9 cellular contexts compared by ENCODE assay signal in the genomic region with DNA sequence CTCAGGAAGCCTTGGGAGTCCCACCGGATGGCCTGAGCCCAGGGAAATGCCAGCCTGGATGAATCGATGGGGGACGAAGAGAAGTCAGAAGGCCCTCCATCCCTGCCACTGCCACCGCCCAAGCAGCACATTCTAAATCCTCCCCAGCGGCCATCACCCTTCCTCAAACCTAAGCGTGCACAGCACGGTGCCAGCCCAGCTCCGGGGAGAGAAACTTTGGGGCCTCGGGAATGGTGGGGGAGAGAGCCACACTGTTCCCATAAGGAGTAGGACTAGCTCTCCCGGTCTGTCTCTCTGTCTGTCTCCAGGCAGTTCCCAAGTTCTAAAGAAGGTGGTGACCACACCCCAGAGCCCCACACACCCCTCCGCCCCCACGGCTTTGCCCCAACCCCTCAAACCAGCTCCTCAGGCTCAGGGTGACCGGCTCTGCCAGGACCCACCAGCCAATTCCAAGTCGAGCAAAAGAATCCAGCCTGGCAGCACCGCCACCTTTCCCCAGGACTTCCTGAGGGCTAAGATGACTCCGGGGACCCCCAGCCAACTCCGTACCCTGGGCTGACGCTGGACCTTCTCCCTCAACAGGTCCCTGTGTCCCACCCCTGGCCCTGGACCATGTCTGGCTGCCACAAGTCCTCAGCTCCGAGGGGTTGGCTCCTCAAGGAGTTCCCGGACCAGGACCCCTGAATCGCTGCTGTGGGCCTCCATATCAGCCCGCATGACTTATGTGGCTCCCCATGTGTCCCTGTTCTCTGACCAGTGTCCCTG. TPM values are rescaled to one million over a fixed set of nuclear protein-coding genes. Genes with fewer than 3 reads are reported as not detected.
DNase-seq lines count a peak whose midpoint lies in the region; ATAC-seq, FAIRE-seq and TF ChIP-seq lines count a peak whose summit lies in the region.
"Had no signal": no experiment of that assay in that cellular context is flagged by ENCODE, and none has a peak within 500 bp of the region (broad histone marks: within the 10 kb centered on the region; RNA-seq: fewer than 3 reads in every experiment).

No MANE protein-coding gene starts in this region.

- peak overlapping the region; percentile 97 for H3K4me2 ChIP-seq in GM12878 (ENCODE audit: control insufficient read depth, insufficient read depth)

- H3K9me3 ChIP-seq in GM12878 (replicated peaks; ENCODE audit: control insufficient read depth, insufficient read depth, low read length), result no peaks in the 10 kb centered on the region
- no peaks in the 10 kb centered on the region for H3K9me3 ChIP-seq in right lobe of liver
- H3K9me3 ChIP-seq in transverse colon, result no peaks in the 10 kb centered on the region

- H2AFZ ChIP-seq in GM12878 (ENCODE audit: control insufficient read depth, low read depth, low read length), result no peak overlapping the region

- peak overlapping the region; percentile 82 for H3K27ac Mint-ChIP-seq in activated T-cell treated with anti-CD3 and anti-CD28 coated beads, Interleukin-2, amount 50 U/mL, for 24 hours

- H3K9me3 Mint-ChIP-seq in activated T-cell treated with anti-CD3 and anti-CD28 coated beads, Interleukin-2, amount 50 U/mL, for 24 hours, result no peaks in the 10 kb centered on the region

- TF ChIP-seq RAD21 in GM12878 (IDR thresholded peaks at IDR 0.05; ENCODE audit: insufficient read depth, low read depth, low read length), result no peak

- H3K4me3 ChIP-seq in GM12878 (peak overlapping the region; percentile 84), right lobe of liver (peak overlapping the region; percentile 80 to 97 (median 92)), transverse colon (peak overlapping the region; percentile 74 to 96 (median 80))

- H3K36me3 ChIP-seq in GM12878 (ENCODE audit: control insufficient read depth in 2 of 2, insufficient read depth in 2 of 2, low read length in 1 of 2) (no peaks in the 10 kb centered on the region), right lobe of liver (no peaks in the 10 kb centered on the region), transverse colon (no peaks in the 10 kb centered on the region)

- CTCF ChIA-PET in GM12878 (lab: Yijun Ruan, JAX), result interaction anchor here (0.5 to 9.0 kb wide), 33 partner anchors 8 to 462 kb away, joined by 3 to 280 read pairs (median 6); partner anchors contain the start of genes B3GAT3, EEF1G, LRRN4CL and SCGB1A1

- no TSS peak for BruUV-seq in GM12878 (replicated peaks; lab: Mats Ljungman, UMichigan)

- H3K27ac ChIP-seq in GM12878 (ENCODE audit: control insufficient read depth, insufficient read depth) (peak overlapping the region; percentile 65), right lobe of liver (peak overlapping the region; percentile 46 to 96 (median 52)), transverse colon (peak overlapping the region; percentile 96 to 100 (median 97))

- H3K79me2 ChIP-seq in GM12878 (ENCODE audit: control insufficient read depth, insufficient read depth, low read length), result peaks cover 63% of the 10 kb centered on the region

- peaks cover 81% of the 10 kb centered on the region for H3K4me1 Mint-ChIP-seq in activated T-cell treated with anti-CD3 and anti-CD28 coated beads, Interleukin-2, amount 50 U/mL, for 24 hours (ENCODE audit: low read depth)

- in situ Hi-C loops in GM12878 (cut with MboI), result no loop called here
- in situ Hi-C loops in transverse colon (cut with MboI; ENCODE audit: low pct_ligation_motif_present in 1 of 4, low pct_unique_long_range_greater_than_20kb in 1 of 4, low sequenced_read_pairs in 3 of 4), result loop anchor here in 1 of 4 donors (10.0 kb wide), 1 partner anchor 119 kb away; no protein-coding TSS in a partner anchor

- H3K4me1 ChIP-seq in GM12878 (ENCODE audit: control insufficient read depth, insufficient read depth, low read length) (peaks cover 69% of the 10 kb centered on the region), right lobe of liver (peaks cover 0 to 69% (median 36%) of the 10 kb centered on the region in 4 donors), transverse colon (peaks cover 51 to 80% (median 71%) of the 10 kb centered on the region in 4 donors)

- SMC1A ChIA-PET in GM12878 (lab: Charles Lee; ENCODE audit: uncharacterized antibody, unreplicated experiment), result interaction anchor here (0.7 to 7.0 kb wide), 21 partner anchors 12 to 163 kb away, joined by 3 to 212 read pairs (median 4); partner anchors contain the start of genes C11orf98, CSKMT, EEF1G and TUT1

- H4K20me1 ChIP-seq in GM12878 (ENCODE audit: control insufficient read depth, insufficient read depth), result no peaks in the 10 kb centered on the region; the same call in 1 of the 2 replicates

- peaks cover 2% of the 10 kb centered on the region for H3K27me3 Mint-ChIP-seq in activated T-cell treated with anti-CD3 and anti-CD28 coated beads, Interleukin-2, amount 50 U/mL, for 24 hours

- TF ChIP-seq CTCF in GM12878 (IDR thresholded peaks at IDR 0.05 in 2 of 3, conservative IDR thresholded peaks at IDR 0.05 in 1 of 3; ENCODE audit: control insufficient read depth in 2 of 3, extremely low read depth in 1 of 3, insufficient read depth in 1 of 3, low read depth in 3 of 3, low read length in 3 of 3) (no peak), right lobe of liver (IDR thresholded peaks at IDR 0.05) (no peak), transverse colon (IDR thresholded peaks at IDR 0.05) (no peak), omental fat pad (IDR thresholded peaks at IDR 0.05) (no peak)

- TF ChIP-seq POLR2A in GM12878 (IDR thresholded peaks at IDR 0.05; ENCODE audit: low read depth, low read length) (no peak), right lobe of liver (IDR thresholded peaks at IDR 0.05) (no peak), transverse colon (IDR thresholded peaks at IDR 0.05) (no peak)

- POLR2A ChIA-PET in GM12878 (lab: Charles Lee), result interaction anchor here (0.5 to 10.3 kb wide), 16 partner anchors 12 to 787 kb away, joined by 3 to 188 read pairs (median 4); partner anchors contain the start of genes B3GAT3, C11orf98, CSKMT and EEF1G

- no peak for DNase-seq in activated T-cell treated with anti-CD3 and anti-CD28 coated beads, Interleukin-2, amount 50 U/mL, for 24 hours
- no peak for DNase-seq in activated T-cell treated with anti-CD3 and anti-CD28 coated beads, Interleukin-2, amount 50 U/mL, for 1 hour
- no peak for DNase-seq in GM12878 (ENCODE audit: low read depth, low spot score)
- DNase-seq in right lobe of liver, result no peak
- no peak for DNase-seq in transverse colon
- DNase-seq in omental fat pad (ENCODE audit: low spot score), result no peak
- DNase-seq: COR-L47 had no signal

- RAD21 ChIA-PET in GM12878 (lab: Charles Lee; ENCODE audit: unreplicated experiment), result interaction anchor here (0.7 to 9.1 kb wide), 20 partner anchors 12 to 313 kb away, joined by 3 to 313 read pairs (median 11); partner anchors contain the start of genes C11orf98, CSKMT, EEF1G and HNRNPUL2

- no peak for ATAC-seq in GM12878
- no peak for ATAC-seq in right lobe of liver
- no peak for ATAC-seq in omental fat pad (ENCODE audit: low FRiP score)
- ATAC-seq in HG02759 (IDR thresholded peaks at IDR 0.05; ENCODE audit: unreplicated experiment), result no peak
- ATAC-seq in GM21423 (IDR thresholded peaks at IDR 0.05; ENCODE audit: unreplicated experiment), result no peak

- TF ChIP-seq EP300 in GM12878 (IDR thresholded peaks at IDR 0.05; ENCODE audit: borderline replicate concordance in 1 of 2, control insufficient read depth in 1 of 2, low read depth in 2 of 2, low read length in 2 of 2), result no peak
- TF ChIP-seq EP300 in transverse colon (IDR thresholded peaks at IDR 0.05; ENCODE audit: low read depth), result no peak

- H3K4me3 Mint-ChIP-seq in activated T-cell treated with anti-CD3 and anti-CD28 coated beads, Interleukin-2, amount 50 U/mL, for 24 hours, result peak overlapping the region; percentile 88

- WGBS in GM12878 (ENCODE audit: insufficient coverage, insufficient replicate concordance, low lambda C conversion rate, missing lambda C conversion rate), result 29% methylated on average over 22 of the region's 22 CpGs
- 13% methylated on average over 3 of the region's 22 CpGs for WGBS in right lobe of liver (ENCODE audit: insufficient coverage, low coverage, low lambda C conversion rate, missing lambda C conversion rate)
- 60 to 62% methylated on average over 4 to 22 of the region's 22 CpGs for WGBS in transverse colon (ENCODE audit: low coverage in 1 of 2), 2 donors

- no peaks in the 10 kb centered on the region; a peak in 2 of 4 replicates for H3K27me3 ChIP-seq in GM12878 (replicated peaks in 1 of 2; ENCODE audit: control insufficient read depth in 2 of 2, insufficient read depth in 2 of 2, low read length in 1 of 2)
- H3K27me3 ChIP-seq in right lobe of liver, result no peaks in the 10 kb centered on the region
- H3K27me3 ChIP-seq in transverse colon, result no peaks in the 10 kb centered on the region

- intact Hi-C loops in GM12878 (cut with micrococcal nuclease; ENCODE audit: unreplicated experiment) (loop anchor here (5.0 kb wide), 1 partner anchor 102 kb away; no protein-coding TSS in a partner anchor), right lobe of liver (cut with DNase I) (loop anchor here in 1 of 2 donors (5.0 kb wide), 1 partner anchor 122 kb away; no protein-coding TSS in a partner anchor), transverse colon (cut with DNase I; ENCODE audit: low total_unique reads) (loop anchor here (2.0 to 10.0 kb wide), 2 partner anchors 119 to 149 kb away; no protein-coding TSS in a partner anchor)

- peak overlapping the region; percentile 51 for H3K9ac ChIP-seq in GM12878 (ENCODE audit: control insufficient read depth, insufficient read depth, low read length)

- FAIRE-seq in GM12878 (lab: Jason Lieb, UNC), result no peak

- H3K36me3 Mint-ChIP-seq in activated T-cell treated with anti-CD3 and anti-CD28 coated beads, Interleukin-2, amount 50 U/mL, for 24 hours (ENCODE audit: low read depth), result peaks cover 6% of the 10 kb centered on the region

RNA-seq across cellular contexts. Expression of gene AHNAK, which starts 2.7 kb away (rescaled TPM):
- 162 and 186 TPM in 2 replicates for total RNA-seq in GM12878 (2013; cell fraction: nucleolus; rRNA removed)
- total RNA-seq in GM12878 (2014; rRNA removed) (44.4 and 46.6 TPM in 2 replicates), GM12878 (2014; rRNA removed; fragmentation: Illumina TruSeq; extraction: Trizol) (43.5 and 49.6 TPM in 2 replicates), GM12878 (2021) (90.0 and 90.3 TPM in 2 replicates), right lobe of liver (100 to 1,000 TPM in 4 of 6 experiments, 10 to 100 TPM in 2; 91.0 to 180 (median 113) TPM), transverse colon (1,000 to 10,000 TPM in 1 of 4 donors, 100 to 1,000 TPM in 3; 561 to 1,032 (median 742) TPM), omental fat pad (1,000 to 10,000 TPM in 3 of 4 donors, 100 to 1,000 TPM in 1; 874 to 1,336 (median 1,047) TPM)
- 6.6 TPM for polyA plus RNA-seq in GM12878 (2011; ENCODE audit: low read depth)
- polyA plus RNA-seq in GM12878 (2011; rRNA removed) (12.7 and 16.1 TPM in 2 replicates), GM12878 (2014; fragmentation: Illumina TruSeq; extraction: Trizol) (42.3 and 53.4 TPM in 2 replicates), GM12878 (2014; fragmentation: Nextera tagmentation; extraction: Ambion mirVana) (1 to 10 TPM in 1 of 2 experiments, under 1 TPM in 1; 0.76 to 1.2 TPM), GM12878 (2014; rRNA removed) (22.5 and 23.5 TPM in 2 replicates), GM12878 (2016; fragmentation: Nextera tagmentation; extraction: Ambion mirVana) (10 to 100 TPM; 11.8 to 16.4 TPM)
- 8.2 and 13.2 TPM in 2 replicates for polyA plus RNA-seq in GM12878 (2011; cell fraction: cytosol; rRNA removed)
- 28.2 and 31.7 TPM in 2 replicates for polyA plus RNA-seq in GM12878 (2011; cell fraction: nucleus; rRNA removed)
- 8.0 and 14.1 TPM in 2 replicates for polyA plus RNA-seq in GM12878 (2012)
- 41.7 and 48.2 TPM in 2 replicates for polyA minus RNA-seq in GM12878 (2011; rRNA and poly(A)+ RNA removed)
- 26.6 and 27.7 TPM in 2 replicates for polyA minus RNA-seq in GM12878 (2011; cell fraction: cytosol; rRNA and poly(A)+ RNA removed)
- polyA minus RNA-seq in GM12878 (2011; cell fraction: nucleus; rRNA and poly(A)+ RNA removed), result 15.3 and 15.4 TPM in 2 replicates

RNA-seq across cellular contexts. Expression of gene EEF1G, which starts 29.8 kb away (rescaled TPM):
- 270 and 284 TPM in 2 replicates for total RNA-seq in GM12878 (2013; cell fraction: nucleolus; rRNA removed)
- total RNA-seq in GM12878 (2014; rRNA removed) (2,512 and 2,611 TPM in 2 replicates), GM12878 (2014; rRNA removed; fragmentation: Illumina TruSeq; extraction: Trizol) (2,491 and 2,551 TPM in 2 replicates), GM12878 (2021) (2,218 and 2,306 TPM in 2 replicates), right lobe of liver (100 to 1,000 TPM; 442 to 450 (median 449) TPM), transverse colon (1,000 to 10,000 TPM in 3 of 4 donors, 100 to 1,000 TPM in 1; 337 to 1,276 (median 1,207) TPM), omental fat pad (1,000 to 10,000 TPM; 1,194 to 1,561 (median 1,267) TPM)
- polyA plus RNA-seq in GM12878 (2011; ENCODE audit: low read depth), result 2,168 TPM
- polyA plus RNA-seq in GM12878 (2011; rRNA removed) (1,766 and 2,335 TPM in 2 replicates), GM12878 (2014; fragmentation: Illumina TruSeq; extraction: Trizol) (2,336 and 2,739 TPM in 2 replicates), GM12878 (2014; fragmentation: Nextera tagmentation; extraction: Ambion mirVana) (1,000 to 10,000 TPM; 1,227 to 1,233 TPM), GM12878 (2014; rRNA removed) (2,498 and 2,961 TPM in 2 replicates), GM12878 (2016; fragmentation: Nextera tagmentation; extraction: Ambion mirVana) (100 to 1,000 TPM; 850 to 912 TPM)
- polyA plus RNA-seq in GM12878 (2011; cell fraction: cytosol; rRNA removed), result 2,704 and 2,784 TPM in 2 replicates
- 719 and 1,009 TPM in 2 replicates for polyA plus RNA-seq in GM12878 (2011; cell fraction: nucleus; rRNA removed)
- polyA plus RNA-seq in GM12878 (2012), result 2,616 and 3,065 TPM in 2 replicates
- polyA minus RNA-seq in GM12878 (2011; rRNA and poly(A)+ RNA removed), result 1,401 and 2,150 TPM in 2 replicates
- polyA minus RNA-seq in GM12878 (2011; cell fraction: cytosol; rRNA and poly(A)+ RNA removed), result 694 and 779 TPM in 2 replicates
- polyA minus RNA-seq in GM12878 (2011; cell fraction: nucleus; rRNA and poly(A)+ RNA removed), result 161 and 187 TPM in 2 replicates

RNA-seq across cellular contexts. Expression of gene TUT1, which starts 47.5 kb away (rescaled TPM):
- 19.1 and 19.7 TPM in 2 replicates for total RNA-seq in GM12878 (2013; cell fraction: nucleolus; rRNA removed)
- 12.1 and 12.3 TPM in 2 replicates for total RNA-seq in GM12878 (2014; rRNA removed)
- total RNA-seq in GM12878 (2014; rRNA removed; fragmentation: Illumina TruSeq; extraction: Trizol), result 6.9 and 8.3 TPM in 2 replicates
- 26.6 and 28.4 TPM in 2 replicates for total RNA-seq in GM12878 (2021)
- 6.9 TPM for polyA plus RNA-seq in GM12878 (2011; ENCODE audit: low read depth)
- polyA plus RNA-seq in GM12878 (2011; rRNA removed), result 12.0 and 18.4 TPM in 2 replicates
- polyA plus RNA-seq in GM12878 (2011; cell fraction: cytosol; rRNA removed), result 16.6 and 19.8 TPM in 2 replicates
- 47.4 and 48.5 TPM in 2 replicates for polyA plus RNA-seq in GM12878 (2011; cell fraction: nucleus; rRNA removed)
- polyA plus RNA-seq in GM12878 (2012), result 15.7 and 18.2 TPM in 2 replicates
- polyA plus RNA-seq in GM12878 (2014; fragmentation: Illumina TruSeq; extraction: Trizol), result 9.5 and 14.0 TPM in 2 replicates
- polyA plus RNA-seq in GM12878 (2014; fragmentation: Nextera tagmentation; extraction: Ambion mirVana), result 1 to 10 TPM; 1.1 to 1.4 TPM
- 19.4 and 22.7 TPM in 2 replicates for polyA plus RNA-seq in GM12878 (2014; rRNA removed)
- polyA plus RNA-seq in GM12878 (2016; fragmentation: Nextera tagmentation; extraction: Ambion mirVana), result 10 to 100 TPM; 26.9 to 29.9 TPM
- polyA minus RNA-seq in GM12878 (2011; rRNA and poly(A)+ RNA removed), result 8.8 and 10.6 TPM in 2 replicates
- polyA minus RNA-seq in GM12878 (2011; cell fraction: cytosol; rRNA and poly(A)+ RNA removed), result 3.5 and 4.5 TPM in 2 replicates
- 5.6 and 7.2 TPM in 2 replicates for polyA minus RNA-seq in GM12878 (2011; cell fraction: nucleus; rRNA and poly(A)+ RNA removed)
- 10 to 100 TPM; 12.3 to 34.2 (median 21.1) TPM for total RNA-seq in right lobe of liver
- 10 to 100 TPM in 2 of 4 donors, 1 to 10 TPM in 2; 6.0 to 12.4 (median 9.8) TPM for total RNA-seq in transverse colon
- 10 to 100 TPM in 3 of 4 donors, 1 to 10 TPM in 1; 7.9 to 11.0 (median 10.5) TPM for total RNA-seq in omental fat pad

RNA-seq across cellular contexts. Expression of gene MTA2, which starts 57.8 kb away (rescaled TPM):
- total RNA-seq in GM12878 (2013; cell fraction: nucleolus; rRNA removed), result 68.4 and 79.3 TPM in 2 replicates
- total RNA-seq in GM12878 (2014; rRNA removed) (195 and 201 TPM in 2 replicates), GM12878 (2014; rRNA removed; fragmentation: Illumina TruSeq; extraction: Trizol) (174 and 178 TPM in 2 replicates), GM12878 (2021) (189 and 196 TPM in 2 replicates), right lobe of liver (10 to 100 TPM; 20.0 to 38.0 (median 31.8) TPM), transverse colon (10 to 100 TPM; 42.0 to 80.1 (median 62.1) TPM), omental fat pad (100 to 1,000 TPM in 2 of 4 donors, 10 to 100 TPM in 2; 77.1 to 172 (median 89.6) TPM)
- 48.7 TPM for polyA plus RNA-seq in GM12878 (2011; ENCODE audit: low read depth)
- polyA plus RNA-seq in GM12878 (2011; rRNA removed) (43.2 and 53.2 TPM in 2 replicates), GM12878 (2014; fragmentation: Illumina TruSeq; extraction: Trizol) (198 and 201 TPM in 2 replicates), GM12878 (2014; fragmentation: Nextera tagmentation; extraction: Ambion mirVana) (1 to 10 TPM; 6.7 to 6.8 TPM), GM12878 (2014; rRNA removed) (135 and 137 TPM in 2 replicates), GM12878 (2016; fragmentation: Nextera tagmentation; extraction: Ambion mirVana) (10 to 100 TPM; 76.3 to 90.3 TPM)
- polyA plus RNA-seq in GM12878 (2011; cell fraction: cytosol; rRNA removed), result 68.6 and 69.6 TPM in 2 replicates
- 136 and 209 TPM in 2 replicates for polyA plus RNA-seq in GM12878 (2011; cell fraction: nucleus; rRNA removed)
- 75.6 and 111 TPM in 2 replicates for polyA plus RNA-seq in GM12878 (2012)
- 82.3 and 108 TPM in 2 replicates for polyA minus RNA-seq in GM12878 (2011; rRNA and poly(A)+ RNA removed)
- polyA minus RNA-seq in GM12878 (2011; cell fraction: cytosol; rRNA and poly(A)+ RNA removed), result 43.6 and 46.5 TPM in 2 replicates
- polyA minus RNA-seq in GM12878 (2011; cell fraction: nucleus; rRNA and poly(A)+ RNA removed), result 51.3 and 83.7 TPM in 2 replicates
